ENCODE assay signal across 12 cellular contexts in the genomic region with DNA sequence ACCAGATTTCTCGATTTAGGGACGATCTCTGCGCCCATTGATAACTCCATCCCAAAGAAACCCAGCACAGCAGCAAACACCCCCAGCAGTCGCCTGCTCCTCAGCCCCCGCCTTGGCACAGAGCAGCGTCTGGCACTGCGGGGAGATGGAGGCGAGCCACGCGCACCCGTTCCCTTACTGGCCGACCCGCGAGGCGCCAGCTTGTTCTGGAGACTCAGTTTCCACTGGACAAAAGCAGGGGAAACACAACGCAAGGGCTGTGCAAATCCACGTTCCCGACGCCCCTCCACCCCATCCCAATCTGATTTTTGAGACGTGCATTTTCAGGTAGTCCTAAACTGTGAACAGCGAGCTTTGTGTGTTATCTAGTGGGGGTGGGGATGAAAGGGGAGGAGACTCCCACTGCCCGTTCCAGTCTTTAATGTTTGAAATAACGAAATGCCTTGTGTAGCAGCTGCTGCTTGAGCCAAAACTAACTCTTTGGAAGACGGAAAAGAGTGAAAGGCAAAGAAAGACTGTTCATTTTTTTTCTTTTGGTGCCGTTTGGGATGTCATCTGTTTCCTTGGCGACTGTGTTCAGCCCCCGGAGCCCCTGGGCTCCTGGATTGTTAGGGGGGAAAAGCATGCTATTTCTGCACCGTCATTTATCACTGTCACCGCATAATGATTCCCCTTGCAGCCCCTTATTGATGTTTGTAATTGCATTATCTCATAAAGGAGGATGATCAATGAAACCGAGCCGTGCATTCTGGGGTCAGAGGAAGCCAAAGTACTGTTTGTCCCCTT.
DNase-seq lines count a peak whose midpoint lies in the region; ATAC-seq, FAIRE-seq and TF ChIP-seq lines count a peak whose summit lies in the region.
"Had no signal": no experiment of that assay in that cellular context is flagged by ENCODE, and none has a peak within 500 bp of the region (broad histone marks: within the 10 kb centered on the region; RNA-seq: fewer than 3 reads in every experiment).

No MANE protein-coding gene starts in this region.

- H3K27ac ChIP-seq in A549 (no peak overlapping the region), endothelial cell of umbilical vein (ENCODE audit: insufficient read depth, low read depth, low read length) (no peak overlapping the region), neural cell (ENCODE audit: low read length) (no peak overlapping the region)

- CTCF ChIA-PET in A549 (lab: Yijun Ruan, JAX), result interaction anchor here (0.6 to 2.4 kb wide), 3 partner anchors 9 to 1072 kb away, joined by 3 to 11 read pairs (median 3); no protein-coding TSS in a partner anchor
- CTCF ChIA-PET in endothelial cell of umbilical vein (lab: Charles Lee), result interaction anchor here (0.9 to 1.6 kb wide), 6 partner anchors 143 to 1453 kb away, joined by 3 to 8 read pairs (median 4); a partner anchor contains a TSS

- TF ChIP-seq EP300 in A549 (IDR thresholded peaks at IDR 0.05) (no peak), neural cell (conservative IDR thresholded peaks at IDR 0.05; ENCODE audit: poor library complexity, severe bottlenecking) (no peak)

- H3K79me2 ChIP-seq in endothelial cell of umbilical vein (ENCODE audit: control insufficient read depth, insufficient read depth, low read length), result no peaks in the 10 kb centered on the region
- H3K79me2 ChIP-seq in neural cell (replicated peaks; ENCODE audit: insufficient read depth, low read length), result no peaks in the 10 kb centered on the region

- peaks cover 28% of the 10 kb centered on the region for H3K4me1 ChIP-seq in A549
- H3K4me1 ChIP-seq in endothelial cell of umbilical vein (ENCODE audit: control insufficient read depth, extremely low read depth, insufficient read depth, low read length), result peaks cover 18% of the 10 kb centered on the region

- H3F3A ChIP-seq in neural cell (ENCODE audit: insufficient read depth, low read length, poor library complexity, severe bottlenecking), result no peaks in the 10 kb centered on the region

- no peaks in the 10 kb centered on the region for H3K9me2 ChIP-seq in neural cell (ENCODE audit: insufficient read depth, low read length)

- no TSS peak for BruUV-seq in endothelial cell of umbilical vein (replicated peaks; lab: Mats Ljungman, UMichigan)

- intact Hi-C loops in endothelial cell of umbilical vein (cut with micrococcal nuclease), result loop anchor here (5.0 kb wide), 2 partner anchors 819 to 1454 kb away; a partner anchor contains a TSS

- TF ChIP-seq POLR2A in A549 (IDR thresholded peaks at IDR 0.05; ENCODE audit: low read length) (no peak), endothelial cell of umbilical vein (IDR thresholded peaks at IDR 0.05; ENCODE audit: low read depth, low read length) (no peak)

- no peaks in the 10 kb centered on the region for H3K9me1 ChIP-seq in endothelial cell of umbilical vein (replicated peaks; ENCODE audit: control insufficient read depth, extremely low read depth, insufficient read depth, low read length)

- H3K9me3 ChIP-seq in A549, result no peaks in the 10 kb centered on the region
- no peaks in the 10 kb centered on the region for H3K9me3 ChIP-seq in endothelial cell of umbilical vein (replicated peaks; ENCODE audit: control insufficient read depth, insufficient read depth, low read length)
- H3K9me3 ChIP-seq in neural cell (ENCODE audit: low read length), result no peaks in the 10 kb centered on the region

- 12% methylated on average over 30 of the region's 31 CpGs for WGBS in A549 (ENCODE audit: missing lambda C conversion rate)

- no peak for TF ChIP-seq RAD21 in A549 (conservative IDR thresholded peaks at IDR 0.05 in 1 of 2, IDR thresholded peaks at IDR 0.05 in 1 of 2)
- no peak for TF ChIP-seq RAD21 in neural cell (conservative IDR thresholded peaks at IDR 0.05)

- TF ChIP-seq CTCF in A549 (IDR thresholded peaks at IDR 0.05), result no peak
- no peak for TF ChIP-seq CTCF in endothelial cell of umbilical vein (IDR thresholded peaks at IDR 0.05; ENCODE audit: extremely low read depth in 1 of 2, insufficient read depth in 1 of 2, low read depth in 1 of 2, low read length in 2 of 2)
- no peak for TF ChIP-seq CTCF in neural cell (IDR thresholded peaks at IDR 0.05; ENCODE audit: poor library complexity, severe bottlenecking)
- TF ChIP-seq CTCF in GM13976 (IDR thresholded peaks at IDR 0.05; ENCODE audit: borderline replicate concordance, control extremely low read depth, extremely low read depth, insufficient read depth, missing control alignments), result no peak

- in situ Hi-C loops in GM13976 (cut with MboI; ENCODE audit: low sequenced_read_pairs, unreplicated experiment), result no loop called here

- H3K9ac ChIP-seq in endothelial cell of umbilical vein (replicated peaks; ENCODE audit: extremely low read depth, insufficient read depth, low read length) (no peak overlapping the region), neural cell (ENCODE audit: low read length) (no peak overlapping the region)

- POLR2A ChIA-PET in A549 (lab: Yijun Ruan, JAX), result no interaction called here
- POLR2A ChIA-PET in endothelial cell of umbilical vein (lab: Charles Lee), result no interaction called here

- H3K36me3 ChIP-seq in endothelial cell of umbilical vein (ENCODE audit: control insufficient read depth in 2 of 2, extremely low read depth in 1 of 2, insufficient read depth in 2 of 2, low read length in 2 of 2), result no peaks in the 10 kb centered on the region
- no peaks in the 10 kb centered on the region for H3K36me3 ChIP-seq in neural cell (ENCODE audit: insufficient read depth, low read length)

- no peak for DNase-seq in A549 (ENCODE audit: low read depth in 1 of 2, low spot score in 1 of 2)
- DNase-seq in NCI-H2227 (lab: John Stamatoyannopoulos, UW; ENCODE audit: unreplicated experiment), result peak; percentile 81
- DNase-seq in endothelial cell of umbilical vein (ENCODE audit: low read depth, low spot score), result no peak
- DNase-seq in GM13976 (ENCODE audit: low spot score), result no peak
- DNase-seq: activated CD4-positive, alpha-beta T cell treated with anti-CD3 and anti-CD28 coated beads, Interleukin-2, amount 10 ng/mL, durations not matched to agents 7 days and 5 days; AML-193; amygdala; SHP77 had no signal

- ATAC-seq in A549, result no peak
- ATAC-seq in GM21717 (IDR thresholded peaks at IDR 0.05; ENCODE audit: unreplicated experiment), result no peak
- ATAC-seq in HG03460 (IDR thresholded peaks at IDR 0.05; ENCODE audit: unreplicated experiment), result no peak
- ATAC-seq in HG02623 (IDR thresholded peaks at IDR 0.05; ENCODE audit: unreplicated experiment), result no peak

- H3K4me2 ChIP-seq in A549 (peak overlapping the region; percentile 98), endothelial cell of umbilical vein (ENCODE audit: insufficient read depth, low read length) (no peak overlapping the region), neural cell (ENCODE audit: low read length) (no peak overlapping the region)

- H3K4me3 ChIP-seq in A549 (peak overlapping the region; percentile 52; the same call in 2 of the 3 replicates), endothelial cell of umbilical vein (replicated peaks in 1 of 3; ENCODE audit: insufficient read depth in 1 of 3, low read depth in 1 of 3, low read length in 3 of 3) (no peak overlapping the region), neural cell (ENCODE audit: low read length) (peak overlapping the region; percentile 7)

- dilution Hi-C loops in endothelial cell of umbilical vein (cut with MboI; ENCODE audit: extremely low pct_ligation_motif_present, low sequenced_read_pairs), result no loop called here

- H4K20me1 ChIP-seq in endothelial cell of umbilical vein (replicated peaks; ENCODE audit: control insufficient read depth, extremely low read depth, insufficient read depth, low read length), result peaks cover 2% of the 10 kb centered on the region
- H4K20me1 ChIP-seq in neural cell (ENCODE audit: insufficient read depth), result no peaks in the 10 kb centered on the region

- H3K27me3 ChIP-seq in endothelial cell of umbilical vein (ENCODE audit: control insufficient read depth in 2 of 2, insufficient read depth in 2 of 2, low read length in 2 of 2) (peaks cover 60 to 71% of the 10 kb centered on the region in 2 experiments), neural cell (ENCODE audit: insufficient read depth, low read depth, low read length) (peaks cover 78% of the 10 kb centered on the region)

- no peak overlapping the region for H2AFZ ChIP-seq in endothelial cell of umbilical vein (ENCODE audit: low read depth, low read length)
- no peak overlapping the region for H2AFZ ChIP-seq in neural cell (ENCODE audit: low read depth, low read length)

- FAIRE-seq in A549 (lab: Jason Lieb, UNC) (no peak), endothelial cell of umbilical vein (lab: Jason Lieb, UNC) (peak; percentile 69)

TF ChIP-seq in A549, 52 proteins besides CTCF, POLR2A, EP300 and RAD21:
- TF ChIP-seq RNF2 (IDR thresholded peaks at IDR 0.05; ENCODE audit: borderline replicate concordance, low read depth) (peak; percentile 57; the same call in 1 of the 2 replicates), HEYL (CRISPR knock-in tag; IDR thresholded peaks at IDR 0.05) (no peak)
TF ChIP-seq in A549: peak in this region for 1.

TF ChIP-seq in endothelial cell of umbilical vein, 7 proteins besides CTCF, POLR2A, EP300 and RAD21:
- no peak for TF ChIP-seq POLR2AphosphoS5 (IDR thresholded peaks at IDR 0.05; ENCODE audit: insufficient read depth, low read depth, low read length)
- TF ChIP-seq EZH2 (IDR thresholded peaks at IDR 0.05; ENCODE audit: borderline replicate concordance, low read depth, low read length, severe bottlenecking), result peak; percentile 95
- no peak for TF ChIP-seq FOS (IDR thresholded peaks at IDR 0.05; ENCODE audit: borderline replicate concordance, insufficient read depth, low read length)

TF ChIP-seq in neural cell, 6 proteins besides CTCF, POLR2A, EP300 and RAD21 (continues in another document):
- no peak for TF ChIP-seq SMC3 (conservative IDR thresholded peaks at IDR 0.05; ENCODE audit: poor library complexity)
- TF ChIP-seq MXI1 (conservative IDR thresholded peaks at IDR 0.05; ENCODE audit: poor library complexity, severe bottlenecking), result no peak

Comparison
In these comparisons a context has a peak if more than half of its experiments do, and no peak if none do; other contexts are left out.
1. H3K4me3 ChIP-seq: peak in A549 (single experiment) and neural cell (single experiment); none in endothelial cell of umbilical vein (0 of 3).